2 cellular contexts compared by ENCODE assay signal in genomic region chr12:122346054-122346453, GRCh38.
A peak's percentile ranks its signal among the peaks of the same experiment; 100 is the strongest.
TF ChIP-seq lines count a peak whose summit lies in the region.

No MANE protein-coding gene starts in this region.

TF ChIP-seq in HepG2, 621 proteins besides CTCF, POLR2A, EP300 and RAD21:
- TF ChIP-seq MYNN (CRISPR knock-in tag; IDR thresholded peaks at IDR 0.05; ENCODE audit: low read depth) (no peak), ZNF629 (CRISPR knock-in tag; conservative IDR thresholded peaks at IDR 0.05) (peak; percentile 71)

TF ChIP-seq in K562, 482 proteins besides CTCF, POLR2A, EP300 and RAD21:
- TF ChIP-seq BCOR (IDR thresholded peaks at IDR 0.05) (peak; percentile 83), KDM1A (IDR thresholded peaks at IDR 0.05) (peak; percentile 27 to 56; a peak in 3 of 4 replicates), ETS2 (tag; IDR thresholded peaks at IDR 0.05; ENCODE audit: borderline replicate concordance, poor library complexity, severe bottlenecking) (no peak), ADNP (tag; IDR thresholded peaks at IDR 0.05) (peak; percentile 71; the same call in 1 of the 2 replicates), RBM25 (IDR thresholded peaks at IDR 0.05; ENCODE audit: low read depth, low read length, severe bottlenecking) (peak; percentile 93), LEF1 (IDR thresholded peaks at IDR 0.05) (no peak)
